In the genomic region with DNA sequence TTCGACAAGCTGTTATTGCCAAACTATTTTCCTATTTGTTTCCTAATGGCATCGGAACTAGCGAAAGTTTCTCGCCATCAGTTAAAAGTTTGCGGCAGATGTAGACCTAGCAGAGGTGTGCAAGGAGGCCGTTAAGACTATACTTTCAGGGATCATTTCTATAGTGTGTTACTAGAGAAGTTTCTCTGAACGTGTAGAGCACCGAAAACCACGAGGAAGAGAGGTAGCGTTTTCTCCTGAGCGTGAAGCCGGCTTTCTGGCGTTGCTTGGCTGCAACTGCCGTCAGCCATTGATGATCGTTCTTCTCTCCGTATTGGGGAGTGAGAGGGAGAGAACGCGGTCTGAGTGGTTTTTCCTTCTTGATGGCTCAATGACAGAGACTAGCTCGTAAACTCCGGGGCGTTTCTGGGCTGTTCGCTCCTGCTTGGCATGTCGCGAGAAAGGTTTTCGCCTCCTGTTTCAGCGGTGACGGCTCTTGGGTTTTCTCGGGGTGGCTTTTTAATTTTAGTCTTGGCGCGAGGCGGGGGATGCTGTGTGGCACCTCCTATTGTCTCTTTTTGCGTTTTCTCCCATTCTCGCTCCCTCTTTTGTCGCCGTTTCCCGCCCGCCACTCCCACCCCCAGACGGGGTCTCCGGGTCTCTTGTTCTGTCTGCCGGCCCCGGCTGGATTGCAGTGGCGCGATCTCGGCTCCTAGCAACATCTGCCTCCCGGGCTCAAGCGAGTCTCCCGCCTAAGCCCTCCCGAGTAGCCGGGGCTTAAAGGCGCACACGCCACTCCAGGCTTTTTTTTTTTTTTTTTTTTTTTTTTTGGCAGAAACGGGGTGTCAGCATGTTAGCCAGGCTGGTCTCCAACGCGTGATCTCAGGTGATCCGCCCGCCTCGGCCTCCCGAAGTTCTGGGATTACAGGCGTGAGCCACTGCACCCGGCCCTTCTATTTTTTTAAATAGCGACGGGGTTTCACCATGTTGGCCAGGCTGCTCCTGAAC, we compare ENCODE assay signal across 2 cellular contexts.
TF ChIP-seq lines count a peak whose summit lies in the region.

No MANE protein-coding gene starts in this region.

TF ChIP-seq in HCT116, 20 proteins besides CTCF, POLR2A, EP300 and RAD21 (continued from another document):
- TF ChIP-seq JUND (IDR thresholded peaks at IDR 0.05) = peak; percentile 24; the same call in 1 of the 2 replicates

TF ChIP-seq in neural cell, 6 proteins besides CTCF, POLR2A, EP300 and RAD21:
- TF ChIP-seq REST (IDR thresholded peaks at IDR 0.05; ENCODE audit: borderline replicate concordance) (peak; percentile 53), TAF1 (IDR thresholded peaks at IDR 0.05; ENCODE audit: low read depth) (peak; percentile 47), POLR2AphosphoS5 (IDR thresholded peaks at IDR 0.05) (peak; percentile 61)
TF ChIP-seq in neural cell: peak in this region for 3; not testable (repeated sequence) for 3.
